Comparison of ENCODE assay signal across 12 cellular contexts in the genomic region with DNA sequence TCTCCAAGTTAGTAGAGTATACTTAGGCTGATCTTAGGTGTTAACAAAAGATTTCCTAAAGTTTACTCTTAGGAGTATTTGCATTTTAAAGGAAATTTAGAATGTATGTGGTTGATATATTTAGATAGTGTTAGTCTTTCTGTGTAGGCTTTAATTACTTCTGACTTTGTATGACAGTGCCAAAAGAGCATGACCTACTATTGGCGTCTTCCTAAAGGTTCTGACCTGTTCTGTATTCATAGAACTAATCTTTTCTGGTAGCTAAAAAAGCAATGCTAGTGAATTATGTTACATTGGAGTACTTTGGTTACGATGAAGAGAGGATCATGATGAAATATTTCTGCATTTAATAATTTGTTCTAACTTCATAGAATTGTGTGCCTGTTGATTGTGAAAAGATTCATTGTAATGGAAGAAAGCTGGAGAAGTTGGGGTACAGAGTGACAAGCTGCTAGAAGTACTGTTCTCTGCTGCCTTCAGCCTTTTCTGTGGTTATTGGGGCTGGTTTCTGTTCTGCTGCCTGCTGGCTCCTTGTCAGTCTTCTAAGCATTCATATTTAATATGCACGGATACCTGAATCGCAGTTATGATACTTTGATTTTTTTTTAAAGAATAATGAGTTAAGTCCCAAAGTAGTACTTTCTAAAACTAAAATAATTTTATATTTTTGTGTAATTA. TPM values are rescaled to one million over a fixed set of nuclear protein-coding genes. Genes with fewer than 3 reads are reported as not detected.
DNase-seq lines count a peak whose midpoint lies in the region; ATAC-seq, FAIRE-seq and TF ChIP-seq lines count a peak whose summit lies in the region.
"Had no signal": no experiment of that assay in that cellular context is flagged by ENCODE, and none has a peak within 500 bp of the region (broad histone marks: within the 10 kb centered on the region; RNA-seq: fewer than 3 reads in every experiment).

No MANE protein-coding gene starts in this region.

- H3K9me3 ChIP-seq in astrocyte (ENCODE audit: insufficient read depth, low read depth, low read length) (no peaks in the 10 kb centered on the region), body of pancreas (no peaks in the 10 kb centered on the region)
- H3K9me3 ChIP-seq: SJCRH30, upper lobe of right lung had no signal

- peaks cover 99% of the 10 kb centered on the region for H3K79me2 ChIP-seq in astrocyte (ENCODE audit: insufficient read depth, low read length)

- no peak overlapping the region for H3K9ac ChIP-seq in astrocyte (ENCODE audit: low read length)

- H3K36me3 ChIP-seq in astrocyte (ENCODE audit: insufficient read depth, low read length) (peaks cover 39% of the 10 kb centered on the region), body of pancreas (replicated peaks in 1 of 2; ENCODE audit: insufficient read depth in 1 of 2, low read depth in 2 of 2) (no peaks in the 10 kb centered on the region)

- no peaks in the 10 kb centered on the region for H3K4me1 ChIP-seq in astrocyte (ENCODE audit: insufficient read depth, low read length)
- peaks cover 59% of the 10 kb centered on the region for H3K4me1 ChIP-seq in body of pancreas
- H3K4me1 ChIP-seq: SJCRH30 had no signal

- no peaks in the 10 kb centered on the region for H3K27me3 Mint-ChIP-seq in astrocyte (ENCODE audit: low read depth, unreplicated experiment)

- DNase-seq in GM12865 (ENCODE audit: low read depth) (peak; percentile 46), astrocyte (ENCODE audit: low read depth) (no peak), H54 (ENCODE audit: insufficient read length, low spot score) (no peak), sciatic nerve (ENCODE audit: low spot score) (no peak), body of pancreas (no peak), SW480 (ENCODE audit: low spot score) (no peak)
- DNase-seq: activated CD8-positive, alpha-beta memory T cell treated with anti-CD3 and anti-CD28 coated beads for 24 hours; SJCRH30; upper lobe of right lung had no signal

- peaks cover 17% of the 10 kb centered on the region for H3K36me3 Mint-ChIP-seq in astrocyte (ENCODE audit: low read depth, unreplicated experiment)

- no peak for TF ChIP-seq CTCF in GM12865 (IDR thresholded peaks at IDR 0.05; ENCODE audit: insufficient read depth, low read depth, low read length, missing control alignments)
- TF ChIP-seq CTCF in astrocyte (IDR thresholded peaks at IDR 0.05; ENCODE audit: insufficient read depth, low read depth, low read length): no peak
- TF ChIP-seq CTCF in body of pancreas (IDR thresholded peaks at IDR 0.05): no peak

- ATAC-seq in GM19351 (IDR thresholded peaks at IDR 0.05; ENCODE audit: unreplicated experiment) (peak; percentile 81), HG03025 (IDR thresholded peaks at IDR 0.05; ENCODE audit: low FRiP score, unreplicated experiment) (peak; percentile 70), sciatic nerve (no peak), body of pancreas (no peak)
- ATAC-seq: upper lobe of right lung had no signal

- no peak overlapping the region for H3K27ac ChIP-seq in astrocyte (ENCODE audit: low read depth, low read length)
- no peak overlapping the region for H3K27ac ChIP-seq in body of pancreas
- H3K27ac ChIP-seq: SJCRH30, upper lobe of right lung had no signal

- no peak overlapping the region for H3K4me3 Mint-ChIP-seq in astrocyte (ENCODE audit: unreplicated experiment)

- H3K4me2 ChIP-seq in astrocyte (ENCODE audit: low read length): no peak overlapping the region

- H3K9me3 Mint-ChIP-seq in astrocyte (ENCODE audit: unreplicated experiment): no peaks in the 10 kb centered on the region

- H3K27ac Mint-ChIP-seq in astrocyte (ENCODE audit: unreplicated experiment): peak overlapping the region; percentile 70

- 67 to 86% methylated on average over 4 of the region's 4 CpGs for WGBS in body of pancreas, 2 donors

- no peak overlapping the region for H2AFZ ChIP-seq in astrocyte (ENCODE audit: low read depth, low read length)

- H3K27me3 ChIP-seq in astrocyte (ENCODE audit: insufficient read depth, low read length) (no peaks in the 10 kb centered on the region), body of pancreas (no peaks in the 10 kb centered on the region)
- H3K27me3 ChIP-seq: SJCRH30, upper lobe of right lung had no signal

- H4K20me1 ChIP-seq in astrocyte (ENCODE audit: insufficient read depth, low read length): peaks cover 94% of the 10 kb centered on the region

- FAIRE-seq in astrocyte (lab: Jason Lieb, UNC) (no peak), H54 (lab: Jason Lieb, UNC) (no peak)

- no peak overlapping the region for H3K4me3 ChIP-seq in GM12865 (ENCODE audit: low read depth, low read length)
- no peak overlapping the region for H3K4me3 ChIP-seq in astrocyte (ENCODE audit: insufficient read depth, low read depth, low read length)
- H3K4me3 ChIP-seq in body of pancreas: no peak overlapping the region
- H3K4me3 ChIP-seq: lung, SJCRH30, upper lobe of right lung had no signal

- TF ChIP-seq POLR2A in H54 (IDR thresholded peaks at IDR 0.05; ENCODE audit: low read depth, low read length): no peak
- no peak for TF ChIP-seq POLR2A in body of pancreas (IDR thresholded peaks at IDR 0.05)

- H3K4me1 Mint-ChIP-seq in astrocyte (ENCODE audit: low read depth, unreplicated experiment): peaks cover 34% of the 10 kb centered on the region

- intact Hi-C loops in sciatic nerve (cut with DNase I) (no loop called here), body of pancreas (cut with DNase I) (no loop called here)

RNA-seq across cellular contexts. Expression of a gene that starts 13.2 kb away (rescaled TPM):
- total RNA-seq in astrocyte (112 and 123 TPM in 2 replicates), sciatic nerve (148 TPM), body of pancreas (10 to 100 TPM; 43.8 to 58.3 TPM)

Comparison
In these comparisons a context has a peak if more than half of its experiments do, and no peak if none do; other contexts are left out.
1. ATAC-seq: peak in GM19351 (single experiment) and HG03025 (single experiment); none in sciatic nerve (single experiment) and body of pancreas (single experiment).